In genomic region chr6:11772109-11772830, GRCh38 we compare ENCODE assay signal across 11 cellular contexts. TPM values are rescaled to one million over a fixed set of nuclear protein-coding genes. Genes with fewer than 3 reads are reported as not detected.
DNase-seq lines count a peak whose midpoint lies in the region; ATAC-seq lines count a peak whose summit lies in the region.
"Had no signal": no experiment of that assay in that cellular context is flagged by ENCODE, and none has a peak within 500 bp of the region (broad histone marks: within the 10 kb centered on the region; RNA-seq: fewer than 3 reads in every experiment).

No MANE protein-coding gene starts in this region.

- H3K36me3 Mint-ChIP-seq in activated CD4-positive, alpha-beta T cell treated with anti-CD3 and anti-CD28 coated beads for 36 hours (ENCODE audit: low read depth): no peaks in the 10 kb centered on the region
- no peaks in the 10 kb centered on the region for H3K36me3 Mint-ChIP-seq in stimulated activated effector memory CD8-positive, alpha-beta T cell treated with anti-CD3 and anti-CD28 coated beads, Interleukin-12 subunit alpha, Interleukin-12 subunit beta, amount 100 ng/mL, for 72 hours

- H3K27ac Mint-ChIP-seq in activated CD4-positive, alpha-beta T cell treated with anti-CD3 and anti-CD28 coated beads for 36 hours: peak overlapping the region; percentile 37
- H3K27ac Mint-ChIP-seq in stimulated activated effector memory CD8-positive, alpha-beta T cell treated with anti-CD3 and anti-CD28 coated beads, Interleukin-12 subunit alpha, Interleukin-12 subunit beta, amount 100 ng/mL, for 72 hours: no peak overlapping the region
- H3K27ac Mint-ChIP-seq: B cell had no signal

- peaks cover 27% of the 10 kb centered on the region for H3K4me1 Mint-ChIP-seq in activated CD4-positive, alpha-beta T cell treated with anti-CD3 and anti-CD28 coated beads for 36 hours
- H3K4me1 Mint-ChIP-seq in stimulated activated effector memory CD8-positive, alpha-beta T cell treated with anti-CD3 and anti-CD28 coated beads, Interleukin-12 subunit alpha, Interleukin-12 subunit beta, amount 100 ng/mL, for 72 hours: peaks cover 15% of the 10 kb centered on the region
- H3K4me1 Mint-ChIP-seq: B cell had no signal

- H3K27me3 Mint-ChIP-seq in activated CD4-positive, alpha-beta T cell treated with anti-CD3 and anti-CD28 coated beads for 36 hours: no peaks in the 10 kb centered on the region

- CTCF ChIA-PET in activated CD4-positive, alpha-beta T cell treated with anti-CD3 and anti-CD28 coated beads for 36 hours (lab: Charles Lee): interaction anchor here (0.6 to 1.1 kb wide), 2 partner anchors 16 to 18 kb away, joined by 3 read pairs; no protein-coding TSS in a partner anchor

- POLR2A ChIA-PET in activated CD4-positive, alpha-beta T cell treated with anti-CD3 and anti-CD28 coated beads for 36 hours (lab: Charles Lee): interaction anchor here (0.6 kb wide), 1 partner anchor 58 kb away, joined by 13 read pairs; no protein-coding TSS in a partner anchor

- no peaks in the 10 kb centered on the region for H3K9me3 Mint-ChIP-seq in activated CD4-positive, alpha-beta T cell treated with anti-CD3 and anti-CD28 coated beads for 36 hours (ENCODE audit: low read depth)
- H3K9me3 Mint-ChIP-seq in stimulated activated effector memory CD8-positive, alpha-beta T cell treated with anti-CD3 and anti-CD28 coated beads, Interleukin-12 subunit alpha, Interleukin-12 subunit beta, amount 100 ng/mL, for 72 hours: no peaks in the 10 kb centered on the region

- H3K4me3 Mint-ChIP-seq in activated CD4-positive, alpha-beta T cell treated with anti-CD3 and anti-CD28 coated beads for 36 hours: no peak overlapping the region
- H3K4me3 Mint-ChIP-seq in stimulated activated effector memory CD8-positive, alpha-beta T cell treated with anti-CD3 and anti-CD28 coated beads, Interleukin-12 subunit alpha, Interleukin-12 subunit beta, amount 100 ng/mL, for 72 hours: no peak overlapping the region
- H3K4me3 Mint-ChIP-seq: B cell had no signal

- peak; percentile 35 for DNase-seq in activated CD4-positive, alpha-beta T cell treated with anti-CD3 and anti-CD28 coated beads for 36 hours
- DNase-seq in activated CD4-positive, alpha-beta T cell treated with anti-CD3 and anti-CD28 coated beads for 1 hour: no peak
- peak; percentile 94 for DNase-seq in RPMI7951 (ENCODE audit: low read depth)
- peak; percentile 94 for DNase-seq in fibroblast of peridontal ligament (ENCODE audit: extremely low read depth)
- DNase-seq in stimulated activated effector memory CD8-positive, alpha-beta T cell treated with anti-CD3 and anti-CD28 coated beads, Interleukin-12 subunit alpha, Interleukin-12 subunit beta, amount 100 ng/mL, for 72 hours (ENCODE audit: low spot score in 2 of 2): no peak
- DNase-seq in nucleus accumbens (lab: John Stamatoyannopoulos, UW): no peak
- DNase-seq: NCI-H1048, testis had no signal

- ATAC-seq in activated CD4-positive, alpha-beta T cell treated with anti-CD3 and anti-CD28 coated beads for 36 hours: peak; percentile 70
- peak; percentile 66 for ATAC-seq in stimulated activated effector memory CD8-positive, alpha-beta T cell treated with anti-CD3 and anti-CD28 coated beads, Interleukin-12 subunit alpha, Interleukin-12 subunit beta, amount 100 ng/mL, for 72 hours
- ATAC-seq in HG03159 (IDR thresholded peaks at IDR 0.05; ENCODE audit: unreplicated experiment) (no peak), GM18861 (IDR thresholded peaks at IDR 0.05; ENCODE audit: unreplicated experiment) (no peak)

- intact Hi-C loops in activated CD4-positive, alpha-beta T cell treated with anti-CD3 and anti-CD28 coated beads for 36 hours (cut with DNase I, micrococcal nuclease): no loop called here

RNA-seq across cellular contexts. Expression of gene ADTRP, which starts 6.3 kb away (rescaled TPM):
- 10 to 100 TPM; 26.3 to 29.6 TPM for total RNA-seq in activated CD4-positive, alpha-beta T cell treated with anti-CD3 and anti-CD28 coated beads for 36 hours
- 0.48 and 0.98 TPM in 2 replicates for total RNA-seq in RPMI7951 (2014; rRNA removed; shearing (Covaris generic))

Comparison
In these comparisons a context has a peak if more than half of its experiments do, and no peak if none do; other contexts are left out.
1. DNase-seq: peak in activated CD4-positive, alpha-beta T cell treated with anti-CD3 and anti-CD28 coated beads for 36 hours (single experiment), RPMI7951 (single experiment) and fibroblast of peridontal ligament (single experiment); none in activated CD4-positive, alpha-beta T cell treated with anti-CD3 and anti-CD28 coated beads for 1 hour (single experiment), stimulated activated effector memory CD8-positive, alpha-beta T cell treated with anti-CD3 and anti-CD28 coated beads, Interleukin-12 subunit alpha, Interleukin-12 subunit beta, amount 100 ng/mL, for 72 hours (0 of 2) and nucleus accumbens (0 of 56).
2. ATAC-seq: peak in activated CD4-positive, alpha-beta T cell treated with anti-CD3 and anti-CD28 coated beads for 36 hours (single experiment) and stimulated activated effector memory CD8-positive, alpha-beta T cell treated with anti-CD3 and anti-CD28 coated beads, Interleukin-12 subunit alpha, Interleukin-12 subunit beta, amount 100 ng/mL, for 72 hours (single experiment); none in HG03159 (single experiment) and GM18861 (single experiment).
3. RNA of gene ADTRP, which starts 6.3 kb away (total RNA-seq): 26.3 to 29.6 TPM in activated CD4-positive, alpha-beta T cell treated with anti-CD3 and anti-CD28 coated beads for 36 hours; 0.48 to 0.98 TPM in RPMI7951; every median in the first group is over 10 times any median in the second.